ENCODE assay signal across 3 cellular contexts in genomic region chr1:2625748-2626147, GRCh38. TPM values are rescaled to one million over a fixed set of nuclear protein-coding genes. Genes with fewer than 3 reads are reported as not detected.
"Had no signal": no experiment of that assay in that cellular context is flagged by ENCODE, and none has a peak within 500 bp of the region (broad histone marks: within the 10 kb centered on the region; RNA-seq: fewer than 3 reads in every experiment).

No MANE protein-coding gene starts in this region.

RNA-seq across cellular contexts. Expression of gene MMEL1, which starts 7.1 kb away (rescaled TPM):
- total RNA-seq: gastrocnemius medialis, left lobe of liver, mammary epithelial cell had no signal
- polyA plus RNA-seq: mammary epithelial cell had no signal
